Comparison of ENCODE assay signal across 1 cellular context in the genomic region with DNA sequence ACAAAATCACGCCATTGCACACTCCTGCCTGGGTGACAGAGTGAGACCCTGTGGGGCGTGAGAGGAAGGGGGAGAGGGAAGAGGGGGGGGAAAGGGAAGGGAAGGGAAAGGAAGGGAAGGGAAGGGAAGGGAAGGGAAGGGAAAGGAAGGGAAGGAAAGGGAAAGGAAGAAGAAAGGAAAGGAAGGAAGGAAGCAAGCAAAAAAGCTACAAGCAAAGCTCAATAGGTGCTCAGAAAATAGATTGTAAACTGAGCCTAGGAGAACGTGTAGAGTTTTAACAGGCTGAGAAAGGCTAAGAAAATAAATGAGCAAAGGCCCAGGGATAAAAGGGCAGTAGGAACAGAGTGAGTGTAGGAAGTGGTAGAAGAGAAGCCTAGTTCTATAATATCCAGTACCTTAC.
TF ChIP-seq lines count a peak whose summit lies in the region.

No MANE protein-coding gene starts in this region.

TF ChIP-seq in GM23338, 12 proteins besides CTCF, POLR2A, EP300 and RAD21 (continued from another document):
- TF ChIP-seq ZNF462 (CRISPR knock-in tag; IDR thresholded peaks at IDR 0.05) (no peak), CREB1 (CRISPR knock-in tag; IDR thresholded peaks at IDR 0.05; ENCODE audit: low read depth) (no peak), POLR2AphosphoS5 (IDR thresholded peaks at IDR 0.05; ENCODE audit: low read depth) (no peak), REST (IDR thresholded peaks at IDR 0.05; ENCODE audit: unreplicated experiment) (no peak), JUNB (IDR thresholded peaks at IDR 0.05; ENCODE audit: unreplicated experiment) (no peak), NANOG (IDR thresholded peaks at IDR 0.05; ENCODE audit: borderline replicate concordance) (no peak), STAT1 (IDR thresholded peaks at IDR 0.05; ENCODE audit: unreplicated experiment) (no peak), EZH2phosphoT487 (IDR thresholded peaks at IDR 0.05; ENCODE audit: unreplicated experiment) (no peak)
- TF ChIP-seq, protein P1, sequence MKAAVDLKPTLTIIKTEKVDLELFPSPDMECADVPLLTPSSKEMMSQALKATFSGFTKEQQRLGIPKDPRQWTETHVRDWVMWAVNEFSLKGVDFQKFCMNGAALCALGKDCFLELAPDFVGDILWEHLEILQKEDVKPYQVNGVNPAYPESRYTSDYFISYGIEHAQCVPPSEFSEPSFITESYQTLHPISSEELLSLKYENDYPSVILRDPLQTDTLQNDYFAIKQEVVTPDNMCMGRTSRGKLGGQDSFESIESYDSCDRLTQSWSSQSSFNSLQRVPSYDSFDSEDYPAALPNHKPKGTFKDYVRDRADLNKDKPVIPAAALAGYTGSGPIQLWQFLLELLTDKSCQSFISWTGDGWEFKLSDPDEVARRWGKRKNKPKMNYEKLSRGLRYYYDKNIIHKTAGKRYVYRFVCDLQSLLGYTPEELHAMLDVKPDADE (IDR thresholded peaks at IDR 0.05), result no peak
